ENCODE assay signal across 14 cellular contexts in genomic region chr12:14267724-14268123, GRCh38.
"Had no signal": no experiment of that assay in that cellular context is flagged by ENCODE, and none has a peak within 500 bp of the region (broad histone marks: within the 10 kb centered on the region; RNA-seq: fewer than 3 reads in every experiment).

No MANE protein-coding gene starts in this region.

- H3K27ac ChIP-seq: ascending aorta, gastroesophageal sphincter, left lung, thyroid gland had no signal

- H3K36me3 ChIP-seq: ascending aorta, gastroesophageal sphincter, left lung, thyroid gland had no signal

- H3K4me1 ChIP-seq: ascending aorta, thyroid gland had no signal

- H3K27me3 Mint-ChIP-seq: activated naive CD4-positive, alpha-beta T cell treated with anti-CD3 and anti-CD28 coated beads, Interleukin-2, amount 10 ng/mL, durations not matched to agents 7 days and 5 days; stimulated activated naive B cell treated with anti-CD40 and anti-IgM and Interleukin-4, amounts not matched to agents 10 μg/mL and 1 μg/mL and 100 μg/mL, for 72 hours had no signal

- H3K4me3 Mint-ChIP-seq: activated naive CD4-positive, alpha-beta T cell treated with anti-CD3 and anti-CD28 coated beads, Interleukin-2, amount 10 ng/mL, durations not matched to agents 7 days and 5 days; natural killer cell; stimulated activated naive B cell treated with anti-CD40 and anti-IgM and Interleukin-4, amounts not matched to agents 10 μg/mL and 1 μg/mL and 100 μg/mL, for 72 hours had no signal

- ATAC-seq: gastroesophageal sphincter, left lung, natural killer cell had no signal

- H3K4me3 ChIP-seq: ascending aorta, gastroesophageal sphincter, left lung, thyroid gland had no signal

- DNase-seq: activated CD4-positive, CD25-positive, alpha-beta regulatory T cell treated with anti-CD3 and anti-CD28 coated beads, Interleukin-2, amount 50 U/mL, for 72 hours; activated naive CD4-positive, alpha-beta T cell treated with anti-CD3 and anti-CD28 coated beads, Interleukin-2, amount 10 ng/mL, durations not matched to agents 7 days and 5 days; activated T-cell treated with anti-CD3 and anti-CD28 coated beads for 4 hours; dermis blood vessel endothelial cell; erythroblast; left lung; mammary epithelial cell; natural killer cell; stimulated activated CD4-positive, alpha-beta T cell treated with anti-CD3 and anti-CD28 coated beads, Interleukin-2, amount 100 ng/mL, for 48 hours; stimulated activated naive B cell treated with anti-CD40 and anti-IgM and Interleukin-4, amounts not matched to agents 10 μg/mL and 1 μg/mL and 100 μg/mL, for 72 hours; T-helper 9 cell; thyroid gland had no signal

- H3K27me3 ChIP-seq: ascending aorta, gastroesophageal sphincter, left lung, thyroid gland had no signal

- H3K27ac Mint-ChIP-seq: activated naive CD4-positive, alpha-beta T cell treated with anti-CD3 and anti-CD28 coated beads, Interleukin-2, amount 10 ng/mL, durations not matched to agents 7 days and 5 days; natural killer cell; stimulated activated naive B cell treated with anti-CD40 and anti-IgM and Interleukin-4, amounts not matched to agents 10 μg/mL and 1 μg/mL and 100 μg/mL, for 72 hours had no signal

- H3K9me3 ChIP-seq: thyroid gland had no signal
